Comparison of ENCODE assay signal across 13 cellular contexts in the genomic region with DNA sequence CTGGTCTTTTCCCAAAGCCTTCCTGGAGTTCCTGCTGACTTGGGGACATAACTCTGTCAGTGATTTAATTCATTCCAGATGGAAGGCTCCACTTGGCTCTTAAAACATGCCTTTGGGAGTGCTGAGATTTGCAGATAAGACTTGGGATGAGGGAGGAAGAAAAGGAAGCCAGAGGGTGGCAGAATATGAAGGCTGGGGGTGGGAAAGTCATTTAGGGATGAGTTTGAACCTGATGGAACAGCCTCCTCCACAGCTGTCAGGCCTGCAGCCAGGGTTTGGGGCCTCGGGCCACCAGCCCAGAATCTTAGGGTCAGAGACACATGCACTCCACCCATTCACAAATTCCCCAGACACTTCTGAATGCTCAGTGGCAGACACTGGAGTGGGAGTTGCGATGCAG. TPM values are rescaled to one million over a fixed set of nuclear protein-coding genes. Genes with fewer than 3 reads are reported as not detected.
DNase-seq lines count a peak whose midpoint lies in the region; TF ChIP-seq lines count a peak whose summit lies in the region.
"Had no signal": no experiment of that assay in that cellular context is flagged by ENCODE, and none has a peak within 500 bp of the region (broad histone marks: within the 10 kb centered on the region; RNA-seq: fewer than 3 reads in every experiment).

No MANE protein-coding gene starts in this region.

- TF ChIP-seq POLR2A in lower leg skin (IDR thresholded peaks at IDR 0.05) (no peak), transverse colon (IDR thresholded peaks at IDR 0.05) (no peak)

- H2AFZ ChIP-seq in mammary epithelial cell (ENCODE audit: low read depth, low read length) = peak overlapping the region; percentile 80
- H2AFZ ChIP-seq in PC-9 = no peak overlapping the region

- CTCF ChIA-PET in HEK293 (lab: Yijun Ruan, JAX) (interaction anchor here (1.2 kb wide), 1 partner anchor 85 kb away, joined by 4 read pairs; no protein-coding TSS in a partner anchor), mammary epithelial cell (lab: Charles Lee; ENCODE audit: low non-redundant PET) (no interaction called here), PC-9 (lab: Charles Lee) (no interaction called here)

- TF ChIP-seq CTCF in HEK293 (tag by site-specific recombination; IDR thresholded peaks at IDR 0.05) (no peak), mammary epithelial cell (conservative IDR thresholded peaks at IDR 0.05 in 1 of 2, IDR thresholded peaks at IDR 0.05 in 1 of 2; ENCODE audit: extremely low read depth in 1 of 2, insufficient read depth in 1 of 2, low read depth in 1 of 2, low read length in 2 of 2) (no peak), lower leg skin (IDR thresholded peaks at IDR 0.05) (no peak), transverse colon (IDR thresholded peaks at IDR 0.05) (no peak), PC-9 (conservative IDR thresholded peaks at IDR 0.05) (no peak)

- H3K4me2 ChIP-seq in mammary epithelial cell (ENCODE audit: insufficient read depth, low read depth, low read length) (no peak overlapping the region), PC-9 (no peak overlapping the region)

- H4K20me1 ChIP-seq in mammary epithelial cell (ENCODE audit: insufficient read depth, low read length) (no peaks in the 10 kb centered on the region), PC-9 (ENCODE audit: insufficient read depth) (no peaks in the 10 kb centered on the region)

- H3K4me1 ChIP-seq in HEK293 (ENCODE audit: control insufficient read depth, insufficient read depth, low read length) (no peaks in the 10 kb centered on the region), mammary epithelial cell (ENCODE audit: insufficient read depth, low read length) (peaks cover 20% of the 10 kb centered on the region), transverse colon (peaks cover 0 to 6% (median 3%) of the 10 kb centered on the region in 4 donors), PC-9 (replicated peaks; ENCODE audit: insufficient read depth) (peaks cover 14% of the 10 kb centered on the region)

- H3K9ac ChIP-seq in mammary epithelial cell (ENCODE audit: insufficient read depth, low read length) = no peak overlapping the region

- POLR2A ChIA-PET in HEK293 (lab: Yijun Ruan, JAX) (no interaction called here), PC-9 (lab: Charles Lee; ENCODE audit: unreplicated experiment) (no interaction called here)

- dilution Hi-C loops in mammary epithelial cell (cut with HindIII; ENCODE audit: low sequenced_read_pairs) = no loop called here

- H3K9me2 ChIP-seq in PC-9 (ENCODE audit: insufficient read depth) = no peaks in the 10 kb centered on the region

- H3K9me3 ChIP-seq in HEK293 (ENCODE audit: control insufficient read depth, insufficient read depth, low read depth, low read length) = no peaks in the 10 kb centered on the region
- H3K9me3 ChIP-seq in mammary epithelial cell (replicated peaks; ENCODE audit: insufficient read depth, low read length) = no peaks in the 10 kb centered on the region
- no peaks in the 10 kb centered on the region for H3K9me3 ChIP-seq in transverse colon
- no peaks in the 10 kb centered on the region for H3K9me3 ChIP-seq in PC-9 (ENCODE audit: insufficient read depth, low read depth)

- intact Hi-C loops in mammary epithelial cell (cut with micrococcal nuclease) = no loop called here
- intact Hi-C loops in lower leg skin (cut with DNase I; ENCODE audit: low total_unique reads) = no loop called here
- intact Hi-C loops in transverse colon (cut with DNase I; ENCODE audit: low total_unique reads) = no loop called here
- intact Hi-C loops in PC-9 (cut with micrococcal nuclease; ENCODE audit: unreplicated experiment) = no loop called here

- H3F3A ChIP-seq in PC-9 (ENCODE audit: insufficient read depth, low read depth) = no peaks in the 10 kb centered on the region

- BruUV-seq in mammary epithelial cell (replicated peaks; lab: Mats Ljungman, UMichigan) = no TSS peak
- BruUV-seq in PC-9 (replicated peaks; lab: Mats Ljungman, UMichigan) = no TSS peak

- no peaks in the 10 kb centered on the region for H3K27me3 ChIP-seq in mammary epithelial cell (ENCODE audit: insufficient read depth, low read length)
- H3K27me3 ChIP-seq in transverse colon = no peaks in the 10 kb centered on the region
- no peaks in the 10 kb centered on the region for H3K27me3 ChIP-seq in PC-9 (ENCODE audit: insufficient read depth, low read depth)

- no peaks in the 10 kb centered on the region for H3K36me3 ChIP-seq in HEK293 (ENCODE audit: control insufficient read depth in 2 of 2, insufficient read depth in 1 of 2, low read length in 2 of 2)
- H3K36me3 ChIP-seq in mammary epithelial cell (ENCODE audit: insufficient read depth, low read length) = no peaks in the 10 kb centered on the region
- H3K36me3 ChIP-seq in transverse colon = no peaks in the 10 kb centered on the region
- no peaks in the 10 kb centered on the region for H3K36me3 ChIP-seq in PC-9 (ENCODE audit: low read depth)

- DNase-seq in mammary epithelial cell = no peak
- peak; percentile 57 to 87 for DNase-seq in lower leg skin (ENCODE audit: low spot score in 2 of 2)
- no peak for DNase-seq in transverse colon
- DNase-seq in kidney glomerular epithelial cell (lab: John Stamatoyannopoulos, UW) = no peak
- no peak for DNase-seq in GM19238 (ENCODE audit: insufficient read length, low spot score)
- no peak for DNase-seq in PC-9
- DNase-seq: activated T-cell treated with anti-CD3 and anti-CD28 coated beads, Interleukin-2, amount 50 U/mL, for 24 hours; KBM-7; NCI-H2107; nucleus accumbens; RPMI8226; stimulated activated CD4-positive, alpha-beta T cell treated with anti-CD3 and anti-CD28 coated beads, Interleukin-1b, Interleukin-23, amount 100 ng/mL, for 48 hours had no signal

- 13% methylated on average over 2 of the region's 2 CpGs for WGBS in mammary epithelial cell (ENCODE audit: low coverage, missing lambda C conversion rate)
- WGBS in lower leg skin, 2 donors = 15 to 30% methylated on average over 2 of the region's 2 CpGs
- 56% methylated on average over 2 of the region's 2 CpGs; no CpG with 5 or more reads in 1 of the 2 donors for WGBS in transverse colon (ENCODE audit: low coverage in 1 of 2), 2 donors

- H3K4me3 ChIP-seq in HEK293 (ENCODE audit: low read depth, low read length) = no peak overlapping the region
- no peak overlapping the region for H3K4me3 ChIP-seq in mammary epithelial cell (replicated peaks in 1 of 3; ENCODE audit: insufficient read depth in 1 of 3, low read depth in 2 of 3, low read length in 3 of 3)
- H3K4me3 ChIP-seq in lower leg skin (ENCODE audit: low read depth, poor library complexity, severe bottlenecking) = no peak overlapping the region
- no peak overlapping the region for H3K4me3 ChIP-seq in transverse colon
- no peak overlapping the region for H3K4me3 ChIP-seq in PC-9

- TF ChIP-seq EP300 in transverse colon (IDR thresholded peaks at IDR 0.05; ENCODE audit: low read depth) = no peak

- in situ Hi-C loops in mammary epithelial cell (cut with MboI; ENCODE audit: low sequenced_read_pairs in 2 of 2) (no loop called here), transverse colon (cut with MboI; ENCODE audit: low pct_ligation_motif_present in 1 of 4, low pct_unique_long_range_greater_than_20kb in 1 of 4, low sequenced_read_pairs in 3 of 4) (no loop called here)

- H3K27ac ChIP-seq in HEK293 (ENCODE audit: extremely low read depth, low read depth, low read length) (no peak overlapping the region), mammary epithelial cell (ENCODE audit: insufficient read depth, low read depth, low read length) (no peak overlapping the region), transverse colon (peak overlapping the region; percentile 45 to 57 (median 54)), PC-9 (no peak overlapping the region)

- no peaks in the 10 kb centered on the region for H3K79me2 ChIP-seq in mammary epithelial cell (ENCODE audit: insufficient read depth, low read length)
- H3K79me2 ChIP-seq in PC-9 (ENCODE audit: low read depth) = no peaks in the 10 kb centered on the region

TF ChIP-seq in HEK293, 187 proteins besides CTCF, POLR2A, EP300 and RAD21 (continues in another document):
- TF ChIP-seq ZNF341 (tag by site-specific recombination; IDR thresholded peaks at IDR 0.05; ENCODE audit: low read depth) = peak; percentile 67
- TF ChIP-seq, protein P1, sequence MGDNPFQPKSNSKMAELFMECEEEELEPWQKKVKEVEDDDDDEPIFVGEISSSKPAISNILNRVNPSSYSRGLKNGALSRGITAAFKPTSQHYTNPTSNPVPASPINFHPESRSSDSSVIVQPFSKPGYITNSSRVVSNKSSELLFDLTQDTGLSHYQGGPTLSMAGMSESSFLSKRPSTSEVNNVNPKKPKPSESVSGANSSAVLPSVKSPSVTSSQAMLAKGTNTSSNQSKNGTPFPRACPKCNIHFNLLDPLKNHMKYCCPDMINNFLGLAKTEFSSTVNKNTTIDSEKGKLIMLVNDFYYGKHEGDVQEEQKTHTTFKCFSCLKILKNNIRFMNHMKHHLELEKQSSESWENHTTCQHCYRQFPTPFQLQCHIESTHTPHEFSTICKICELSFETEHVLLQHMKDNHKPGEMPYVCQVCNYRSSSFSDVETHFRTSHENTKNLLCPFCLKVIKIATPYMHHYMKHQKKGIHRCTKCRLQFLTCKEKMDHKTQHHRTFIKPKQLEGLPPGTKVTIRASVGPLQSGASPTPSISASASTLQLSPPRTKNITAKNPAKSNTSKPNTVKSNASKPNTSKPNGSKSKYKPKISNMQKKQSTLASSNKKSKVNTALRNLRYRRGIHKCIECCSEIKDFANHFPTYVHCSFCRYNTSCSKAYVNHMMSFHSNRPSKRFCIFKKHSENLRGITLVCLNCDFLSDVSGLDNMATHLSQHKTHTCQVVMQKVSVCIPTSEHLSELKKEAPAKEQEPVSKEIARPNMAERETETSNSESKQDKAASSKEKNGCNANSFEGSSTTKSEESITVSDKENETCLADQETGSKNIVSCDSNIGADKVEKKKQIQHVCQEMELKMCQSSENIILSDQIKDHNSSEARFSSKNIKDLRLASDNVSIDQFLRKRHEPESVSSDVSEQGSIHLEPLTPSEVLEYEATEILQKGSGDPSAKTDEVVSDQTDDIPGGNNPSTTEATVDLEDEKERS (tag by site-specific recombination; IDR thresholded peaks at IDR 0.05) = no peak
- no peak for TF ChIP-seq ZNF19 (tag by site-specific recombination; IDR thresholded peaks at IDR 0.05; ENCODE audit: low read depth)
- no peak for TF ChIP-seq ZNF623 (tag by site-specific recombination; IDR thresholded peaks at IDR 0.05)
- TF ChIP-seq ZFHX2 (tag by site-specific recombination; conservative IDR thresholded peaks at IDR 0.05) = peak; percentile 31

RNA-seq across cellular contexts. Expression of a gene that starts 28.4 kb away (rescaled TPM):
- total RNA-seq in mammary epithelial cell (1 to 10 TPM in 1 of 2 donors, under 1 TPM in 1; 0.67 to 1.3 TPM), lower leg skin (under 1 TPM in 3 of 4 donors, not detected in 1; 0.05 to 0.38 (median 0.08) TPM), transverse colon (under 1 TPM in 2 of 4 donors, not detected in 2; 0.16 to 0.27 TPM), PC-9 (2021) (0.48 and 0.55 TPM in 2 replicates)
- polyA plus RNA-seq in mammary epithelial cell = 4.1 TPM
- polyA minus RNA-seq in mammary epithelial cell = 3.0 TPM

RNA-seq across cellular contexts. Expression of a gene that starts 38.5 kb away (rescaled TPM):
- 1 to 10 TPM; 3.1 to 7.3 TPM for total RNA-seq in mammary epithelial cell
- 1.6 TPM for polyA plus RNA-seq in mammary epithelial cell
- polyA minus RNA-seq in mammary epithelial cell = 1.2 TPM
- 10 to 100 TPM in 3 of 4 donors, 1 to 10 TPM in 1; 9.9 to 16.8 (median 13.1) TPM for total RNA-seq in lower leg skin
- 10 to 100 TPM; 15.6 to 41.1 (median 22.5) TPM for total RNA-seq in transverse colon
- 6.0 and 6.3 TPM in 2 replicates for total RNA-seq in PC-9 (2021)

Comparison
In these comparisons a context has a peak if more than half of its experiments do, and no peak if none do; other contexts are left out.
1. H3K27ac ChIP-seq: peak in transverse colon (4 of 4); none in HEK293 (single experiment), mammary epithelial cell (single experiment) and PC-9 (single experiment).
2. DNase-seq: peak in lower leg skin (2 of 2); none in mammary epithelial cell (single experiment), transverse colon (single experiment), kidney glomerular epithelial cell (single experiment), GM19238 (single experiment) and PC-9 (0 of 2).